Comparison of ENCODE assay signal across 8 cellular contexts in the genomic region with DNA sequence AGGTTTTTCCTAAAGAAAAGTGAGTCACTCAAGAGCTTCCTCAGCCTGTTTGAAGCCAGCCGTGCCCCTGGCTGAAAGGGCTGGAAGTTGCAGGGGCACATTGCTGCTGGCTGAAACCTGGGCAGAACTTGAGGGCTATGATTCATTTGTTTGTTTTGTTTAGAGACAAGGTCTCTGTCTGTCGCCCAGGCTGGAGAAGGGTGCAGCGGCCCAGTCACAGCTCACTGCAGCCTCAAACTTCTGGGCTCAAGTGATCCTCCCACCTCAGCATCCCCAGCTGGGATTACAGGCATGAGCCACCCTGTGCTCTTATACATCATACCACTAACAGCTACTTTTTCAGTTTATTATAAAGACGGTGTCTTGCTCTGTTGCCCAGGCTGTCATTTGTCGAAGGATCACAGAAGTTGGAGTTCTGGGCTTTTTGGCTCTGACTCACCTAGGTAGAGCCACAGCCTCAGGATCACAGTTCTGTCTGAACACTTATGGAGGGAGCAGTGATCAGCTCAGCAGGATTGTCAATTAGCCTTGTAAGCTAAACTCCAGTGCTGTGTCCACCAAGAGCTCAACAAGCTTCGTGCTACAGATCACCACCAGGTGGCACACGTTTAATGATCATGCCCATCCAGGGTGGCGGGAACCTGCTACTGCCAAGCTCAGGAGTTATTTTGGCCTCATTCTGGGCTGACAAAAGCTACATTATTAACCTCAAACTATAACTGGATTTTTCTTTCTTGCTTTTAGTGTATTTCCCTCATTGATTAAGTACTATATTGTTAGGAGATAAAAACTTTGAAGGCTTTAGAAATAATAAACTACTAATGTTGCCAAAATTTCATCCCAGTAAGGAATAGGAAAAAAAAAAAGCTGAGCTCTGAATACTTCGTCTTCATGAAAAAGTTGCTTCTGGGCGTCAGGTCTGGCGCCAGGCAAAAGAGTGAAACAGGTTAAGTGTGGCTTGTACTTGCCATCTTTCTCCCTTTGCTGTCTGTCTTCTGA. TPM values are rescaled to one million over a fixed set of nuclear protein-coding genes. Genes with fewer than 3 reads are reported as not detected.
DNase-seq lines count a peak whose midpoint lies in the region; ATAC-seq, FAIRE-seq and TF ChIP-seq lines count a peak whose summit lies in the region.

No MANE protein-coding gene starts in this region.

- H3K27ac ChIP-seq in GM23338 (ENCODE audit: low read depth) (no peak overlapping the region; the same call in 1 of the 2 replicates), SK-N-SH (ENCODE audit: low read depth in 2 of 2, low read length in 1 of 2) (peak overlapping the region in 1 of 2 experiments; percentile 32; a peak in 2 of 4 replicates), psoas muscle (no peak overlapping the region)

- no peaks in the 10 kb centered on the region for H3K27me3 ChIP-seq in GM23338 (ENCODE audit: insufficient read depth)
- no peaks in the 10 kb centered on the region for H3K27me3 ChIP-seq in SK-N-SH (ENCODE audit: insufficient read depth)
- no peaks in the 10 kb centered on the region for H3K27me3 ChIP-seq in psoas muscle (ENCODE audit: insufficient read depth in 3 of 3, low read length in 2 of 3)

- no peaks in the 10 kb centered on the region for H3K36me3 ChIP-seq in GM23338 (ENCODE audit: insufficient read depth)
- no peaks in the 10 kb centered on the region for H3K36me3 ChIP-seq in SK-N-SH (replicated peaks in 1 of 2; ENCODE audit: control insufficient read depth in 1 of 2, insufficient read depth in 2 of 2, low read length in 1 of 2)
- H3K36me3 ChIP-seq in psoas muscle (ENCODE audit: insufficient read depth in 1 of 2, low read depth in 1 of 2): no peaks in the 10 kb centered on the region

- H3K4me3 ChIP-seq in GM23338 (no peak overlapping the region), NB4 (ENCODE audit: low read depth, low read length) (no peak overlapping the region), SK-N-SH (ENCODE audit: low read depth in 2 of 2, low read length in 1 of 2) (no peak overlapping the region; a peak in 1 of 4 replicates), psoas muscle (no peak overlapping the region)

- FAIRE-seq in D721Med (lab: Jason Lieb, UNC): peak; percentile 88

- no peak overlapping the region for H3K4me3 Mint-ChIP-seq in GM23338
- H3K4me3 Mint-ChIP-seq in activated naive CD4-positive, alpha-beta T cell treated with anti-CD3 and anti-CD28 coated beads, Interleukin-2, amount 10 ng/mL, durations not matched to agents 7 days and 5 days: no peak overlapping the region
- H3K4me3 Mint-ChIP-seq in glutamatergic neuron (ENCODE audit: unreplicated experiment): no peak overlapping the region

- 0 out of 2 replicates have a peak overlapping the region, but pooled peaks have one; percentile 8 for H2AFZ ChIP-seq in GM23338
- H2AFZ ChIP-seq in SK-N-SH (ENCODE audit: low read depth): peak overlapping the region; percentile 42

- POLR2A ChIA-PET in SK-N-SH (lab: Yijun Ruan, JAX): interaction anchor here (0.6 to 1.0 kb wide), 3 partner anchors 196 to 292 kb away, joined by 3 to 4 read pairs (median 3); a partner anchor contains a TSS

- peaks cover 10% of the 10 kb centered on the region for H3K4me1 ChIP-seq in GM23338 (ENCODE audit: insufficient read depth)
- 0 out of 4 replicates have a peak, but pooled peaks cover 0 to 7% of the 10 kb centered on the region in 2 experiments for H3K4me1 ChIP-seq in SK-N-SH (ENCODE audit: control insufficient read depth in 1 of 2, insufficient read depth in 2 of 2, low read depth in 1 of 2, low read length in 1 of 2)
- H3K4me1 ChIP-seq in psoas muscle: no peaks in the 10 kb centered on the region

- CTCF ChIA-PET in SK-N-SH (lab: Yijun Ruan, JAX): interaction anchor here (0.6 to 11.4 kb wide), 64 partner anchors 10 to 751 kb away, joined by 3 to 191 read pairs (median 4); a partner anchor contains a TSS
- CTCF ChIA-PET in activated naive CD4-positive, alpha-beta T cell treated with anti-CD3 and anti-CD28 coated beads, Interleukin-2, amount 10 ng/mL, durations not matched to agents 7 days and 5 days (lab: Charles Lee): interaction anchor here (0.7 to 6.2 kb wide), 34 partner anchors 9 to 785 kb away, joined by 3 to 159 read pairs (median 4); no protein-coding TSS in a partner anchor

- H3K4me2 ChIP-seq in GM23338 (no peak overlapping the region), SK-N-SH (peak overlapping the region; percentile 25; the same call in 1 of the 2 replicates)

- ATAC-seq in GM23338 (peak; percentile 94), psoas muscle (peak; percentile 70 to 76 (median 72)), HG03039 (IDR thresholded peaks at IDR 0.05; ENCODE audit: unreplicated experiment) (no peak)

- H4K20me1 ChIP-seq in GM23338 (replicated peaks; ENCODE audit: insufficient read depth): no peaks in the 10 kb centered on the region
- H4K20me1 ChIP-seq in SK-N-SH (ENCODE audit: insufficient read depth): no peaks in the 10 kb centered on the region

- H3K27ac Mint-ChIP-seq in GM23338 (no peak overlapping the region), glutamatergic neuron (ENCODE audit: unreplicated experiment) (no peak overlapping the region)
- no peak overlapping the region for H3K27ac Mint-ChIP-seq in activated naive CD4-positive, alpha-beta T cell treated with anti-CD3 and anti-CD28 coated beads, Interleukin-2, amount 10 ng/mL, durations not matched to agents 7 days and 5 days

- peak; percentile 54 for DNase-seq in D721Med (ENCODE audit: insufficient read length, low spot score)
- peak; percentile 93 for DNase-seq in GM23338 (ENCODE audit: low spot score)
- DNase-seq in NB4 (ENCODE audit: low read depth): peak; percentile 87
- peak; percentile 84 for DNase-seq in SK-N-SH
- DNase-seq in activated naive CD4-positive, alpha-beta T cell treated with anti-CD3 and anti-CD28 coated beads, Interleukin-2, amount 10 ng/mL, durations not matched to agents 7 days and 5 days: peak; percentile 84
- DNase-seq in glutamatergic neuron: peak; percentile 76
- peak; percentile 30 to 58 for DNase-seq in psoas muscle

- 48% methylated on average over 9 of the region's 11 CpGs for WGBS in SK-N-SH (ENCODE audit: low lambda C conversion rate)
- 65 to 71% (median 66%) methylated on average over 11 of the region's 11 CpGs for WGBS in psoas muscle, 3 donors

- H3K79me2 ChIP-seq in GM23338 (replicated peaks; ENCODE audit: insufficient read depth): no peaks in the 10 kb centered on the region
- H3K79me2 ChIP-seq in SK-N-SH (ENCODE audit: insufficient read depth): no peaks in the 10 kb centered on the region

- TF ChIP-seq EP300 in SK-N-SH (IDR thresholded peaks at IDR 0.05; ENCODE audit: borderline replicate concordance in 1 of 2, low read depth in 1 of 2, low read length in 1 of 2): no peak

- no peaks in the 10 kb centered on the region for H3K9me2 ChIP-seq in GM23338 (ENCODE audit: insufficient read depth)
- no peaks in the 10 kb centered on the region for H3K9me2 ChIP-seq in SK-N-SH

- TF ChIP-seq CTCF in D721Med (IDR thresholded peaks at IDR 0.05; ENCODE audit: insufficient read depth, missing control alignments) (peak; percentile 87), GM23338 (conservative IDR thresholded peaks at IDR 0.05; ENCODE audit: low read depth in 2 of 2) (peak; percentile 84 to 94), NB4 (IDR thresholded peaks at IDR 0.05; ENCODE audit: low read depth, low read length) (peak; percentile 86), SK-N-SH (IDR thresholded peaks at IDR 0.05) (peak; percentile 87), glutamatergic neuron (IDR thresholded peaks at IDR 0.05; ENCODE audit: partially characterized antibody, unreplicated experiment) (peak; percentile 78), psoas muscle (IDR thresholded peaks at IDR 0.05) (peak; percentile 54)

- H3K9me3 ChIP-seq in SK-N-SH (no peaks in the 10 kb centered on the region), psoas muscle (no peaks in the 10 kb centered on the region)

- TF ChIP-seq POLR2A in NB4 (IDR thresholded peaks at IDR 0.05; ENCODE audit: extremely low read depth, insufficient read length): no peak

- H3K4me1 Mint-ChIP-seq in GM23338 (peaks cover 25% of the 10 kb centered on the region), glutamatergic neuron (ENCODE audit: low read depth, unreplicated experiment) (peaks cover 10% of the 10 kb centered on the region)
- no peaks in the 10 kb centered on the region for H3K4me1 Mint-ChIP-seq in activated naive CD4-positive, alpha-beta T cell treated with anti-CD3 and anti-CD28 coated beads, Interleukin-2, amount 10 ng/mL, durations not matched to agents 7 days and 5 days

- H3K9me3 Mint-ChIP-seq in GM23338: 0 out of 3 replicates have a peak, but pooled peaks cover 5% of the 10 kb centered on the region
- no peaks in the 10 kb centered on the region for H3K9me3 Mint-ChIP-seq in activated naive CD4-positive, alpha-beta T cell treated with anti-CD3 and anti-CD28 coated beads, Interleukin-2, amount 10 ng/mL, durations not matched to agents 7 days and 5 days
- H3K9me3 Mint-ChIP-seq in glutamatergic neuron (ENCODE audit: unreplicated experiment): peaks cover 3% of the 10 kb centered on the region

- TF ChIP-seq RAD21 in SK-N-SH (IDR thresholded peaks at IDR 0.05; ENCODE audit: low read length): peak; percentile 78

- H3F3A ChIP-seq in GM23338 (replicated peaks; ENCODE audit: low read depth) (no peaks in the 10 kb centered on the region), SK-N-SH (replicated peaks; ENCODE audit: insufficient read depth) (peaks cover 11% of the 10 kb centered on the region)

- intact Hi-C loops in psoas muscle (cut with DNase I): loop anchor here in 1 of 2 donors (10.0 kb wide), 1 partner anchor 87 kb away; no protein-coding TSS in a partner anchor

- no peaks in the 10 kb centered on the region; the same call in 2 of the 3 replicates for H3K36me3 Mint-ChIP-seq in GM23338 (ENCODE audit: low read depth)
- no peaks in the 10 kb centered on the region for H3K36me3 Mint-ChIP-seq in activated naive CD4-positive, alpha-beta T cell treated with anti-CD3 and anti-CD28 coated beads, Interleukin-2, amount 10 ng/mL, durations not matched to agents 7 days and 5 days
- H3K36me3 Mint-ChIP-seq in glutamatergic neuron (ENCODE audit: unreplicated experiment): no peaks in the 10 kb centered on the region

- H3K27me3 Mint-ChIP-seq in GM23338 (ENCODE audit: insufficient read depth, low read depth, poor library complexity) (peaks cover 2% of the 10 kb centered on the region), glutamatergic neuron (ENCODE audit: unreplicated experiment) (peaks cover 2% of the 10 kb centered on the region)
- peaks cover 13% of the 10 kb centered on the region for H3K27me3 Mint-ChIP-seq in activated naive CD4-positive, alpha-beta T cell treated with anti-CD3 and anti-CD28 coated beads, Interleukin-2, amount 10 ng/mL, durations not matched to agents 7 days and 5 days

- no peak overlapping the region for H3K9ac ChIP-seq in SK-N-SH

TF ChIP-seq in GM23338, 12 proteins besides CTCF, POLR2A, EP300 and RAD21 (continues in another document):
- TF ChIP-seq JUNB (IDR thresholded peaks at IDR 0.05; ENCODE audit: unreplicated experiment): no peak

RNA-seq across cellular contexts. Expression of a gene that starts 57.9 kb away (rescaled TPM):
- total RNA-seq in GM23338 (2014; rRNA removed; shearing (Covaris generic)): 0.10 and 9.2 TPM in 2 replicates
- polyA plus RNA-seq in GM23338 (2016; fragmentation: Nextera tagmentation; extraction: Ambion mirVana) (1.6 and 1.8 TPM in 2 replicates), SK-N-SH (2012; rRNA removed) (0.08 and 0.25 TPM in 2 replicates), psoas muscle (under 1 TPM; 0.03 to 0.25 (median 0.13) TPM)
- 0.04 and 0.23 TPM in 2 replicates for polyA plus RNA-seq in SK-N-SH (2012; cell fraction: cytosol; rRNA removed)
- polyA plus RNA-seq in SK-N-SH (2012; cell fraction: nucleus; rRNA removed): 0.42 and 0.56 TPM in 2 replicates
- total RNA-seq in glutamatergic neuron (ENCODE audit: unreplicated experiment) (1.1 TPM), psoas muscle (under 1 TPM; 0.15 to 0.58 (median 0.15) TPM)
